14 cellular contexts compared by ENCODE assay signal in genomic region chr16:81912395-81912794, GRCh38.
DNase-seq lines count a peak whose midpoint lies in the region; ATAC-seq and TF ChIP-seq lines count a peak whose summit lies in the region.
"Had no signal": no experiment of that assay in that cellular context is flagged by ENCODE, and none has a peak within 500 bp of the region (broad histone marks: within the 10 kb centered on the region; RNA-seq: fewer than 3 reads in every experiment).

No MANE protein-coding gene starts in this region.

- H3K23ac ChIP-seq in H9 (ENCODE audit: insufficient read length, low read depth, low read length) = no peak overlapping the region

- no peaks in the 10 kb centered on the region for H3K79me2 ChIP-seq in GM23338 (replicated peaks; ENCODE audit: insufficient read depth)
- H3K79me2 ChIP-seq in H9 (ENCODE audit: insufficient read depth, low read length) = no peaks in the 10 kb centered on the region

- no peak overlapping the region for H3K27ac ChIP-seq in GM23338 (ENCODE audit: low read depth)
- no peak overlapping the region for H3K27ac ChIP-seq in H9 (ENCODE audit: insufficient read length, low read depth, low read length)
- H3K27ac ChIP-seq in endodermal cell (ENCODE audit: low read depth, low read length) = no peak overlapping the region
- no peak overlapping the region for H3K27ac ChIP-seq in aorta (ENCODE audit: low read depth in 1 of 2, low read length in 2 of 2)
- no peak overlapping the region for H3K27ac ChIP-seq in psoas muscle

- H3K27ac Mint-ChIP-seq in GM23338 = no peak overlapping the region
- peak overlapping the region in 2 of 3 experiments; percentile 24 to 76; a peak in 4 of 7 replicates for H3K27ac Mint-ChIP-seq in H9
- H3K27ac Mint-ChIP-seq in endodermal cell = peak overlapping the region; percentile 70
- H3K27ac Mint-ChIP-seq: CD4-positive, CD25-positive, alpha-beta regulatory T cell; CD8-positive, alpha-beta memory T cell had no signal

- no peak overlapping the region for H2BK20ac ChIP-seq in H9 (ENCODE audit: low read depth, low read length, poor library complexity, severe bottlenecking)

- no peaks in the 10 kb centered on the region for H3K9me2 ChIP-seq in GM23338 (ENCODE audit: insufficient read depth)

- H3K18ac ChIP-seq in H9 (ENCODE audit: insufficient read length, low read depth, low read length) = no peak overlapping the region

- H4K91ac ChIP-seq in H9 (ENCODE audit: insufficient read length, low read depth, low read length) = no peak overlapping the region

- H3K4me3 Mint-ChIP-seq in GM23338 (no peak overlapping the region), H9 (no peak overlapping the region), endodermal cell (no peak overlapping the region)
- H3K4me3 Mint-ChIP-seq: CD4-positive, CD25-positive, alpha-beta regulatory T cell; CD8-positive, alpha-beta memory T cell had no signal

- H3K14ac ChIP-seq in H9 (ENCODE audit: insufficient read depth, low read length) = no peak overlapping the region; the same call in 1 of the 2 replicates

- H3K4me1 Mint-ChIP-seq in GM23338 (peaks cover 3% of the 10 kb centered on the region; the same call in 2 of the 3 replicates), H9 (peaks cover 3 to 6% of the 10 kb centered on the region in 2 experiments; a peak in 3 of 4 replicates), endodermal cell (no peaks in the 10 kb centered on the region)
- H3K4me1 Mint-ChIP-seq: CD4-positive, CD25-positive, alpha-beta regulatory T cell; CD8-positive, alpha-beta memory T cell had no signal

- DNase-seq in GM23338 (ENCODE audit: low spot score) (no peak), H9 (no peak), endodermal cell (no peak), aorta (no peak), GM03348 (ENCODE audit: low spot score) (no peak), psoas muscle (no peak)
- DNase-seq: ACHN; BE2C; C1 segment of cervical spinal cord; Caco-2; CD4-positive, CD25-positive, alpha-beta regulatory T cell; CD8-positive, alpha-beta memory T cell; GOT3; H7 had no signal

- no peak overlapping the region for H2BK5ac ChIP-seq in H9 (ENCODE audit: insufficient read length, low read length)

- H2BK120ac ChIP-seq in H9 (ENCODE audit: low read depth, low read length, poor library complexity, severe bottlenecking) = no peak overlapping the region

- H2AFZ ChIP-seq in GM23338 (no peak overlapping the region), H9 (ENCODE audit: low read length) (no peak overlapping the region)

- H3K36me3 ChIP-seq in GM23338 (ENCODE audit: insufficient read depth) (no peaks in the 10 kb centered on the region), endodermal cell (ENCODE audit: control insufficient read depth, insufficient read depth, low read length) (no peaks in the 10 kb centered on the region), aorta (ENCODE audit: control insufficient read depth in 1 of 2, insufficient read depth in 2 of 2, low read length in 1 of 2) (no peaks in the 10 kb centered on the region), psoas muscle (ENCODE audit: insufficient read depth in 1 of 2, low read depth in 1 of 2) (no peaks in the 10 kb centered on the region)
- H3K36me3 ChIP-seq: BE2C had no signal

- no peaks in the 10 kb centered on the region for H3K9me3 ChIP-seq in H9 (ENCODE audit: control insufficient read depth, low read depth, low read length)
- no peaks in the 10 kb centered on the region for H3K9me3 ChIP-seq in endodermal cell (ENCODE audit: control insufficient read depth, low read length)
- H3K9me3 ChIP-seq in aorta (ENCODE audit: control insufficient read depth, low read length) = no peaks in the 10 kb centered on the region
- H3K9me3 ChIP-seq in psoas muscle = no peaks in the 10 kb centered on the region
- H3K9me3 ChIP-seq: BE2C, Caco-2 had no signal

- H4K8ac ChIP-seq in H9 (replicated peaks; ENCODE audit: insufficient read length, low read depth, low read length) = no peak overlapping the region

- H4K5ac ChIP-seq in H9 (ENCODE audit: insufficient read length, low read depth, low read length) = no peak overlapping the region

- no peak overlapping the region for H3K9ac ChIP-seq in H9 (ENCODE audit: extremely low read depth, insufficient read length, low read length)
- no peak overlapping the region for H3K9ac ChIP-seq in endodermal cell (ENCODE audit: extremely low read depth, low read length, poor library complexity, severe bottlenecking)

- no peaks in the 10 kb centered on the region for H3K27me3 ChIP-seq in GM23338 (ENCODE audit: insufficient read depth)
- H3K27me3 ChIP-seq in H9 (ENCODE audit: insufficient read depth, low read length) = no peaks in the 10 kb centered on the region
- no peaks in the 10 kb centered on the region for H3K27me3 ChIP-seq in endodermal cell (ENCODE audit: control insufficient read depth, insufficient read depth, low read length, poor library complexity, severe bottlenecking)
- H3K27me3 ChIP-seq in aorta (ENCODE audit: control insufficient read depth in 1 of 2, insufficient read depth in 2 of 2, low read length in 1 of 2) = no peaks in the 10 kb centered on the region
- no peaks in the 10 kb centered on the region for H3K27me3 ChIP-seq in psoas muscle (ENCODE audit: insufficient read depth in 3 of 3, low read length in 2 of 3)
- H3K27me3 ChIP-seq: BE2C had no signal

- intact Hi-C loops in aorta (cut with DNase I) (no loop called here), psoas muscle (cut with DNase I) (no loop called here)

- no peak overlapping the region for H2BK12ac ChIP-seq in H9 (ENCODE audit: insufficient read length, low read depth, low read length)

- H3K4me1 ChIP-seq in GM23338 (ENCODE audit: insufficient read depth) (no peaks in the 10 kb centered on the region), H9 (ENCODE audit: insufficient read depth, low read length) (no peaks in the 10 kb centered on the region), endodermal cell (ENCODE audit: control insufficient read depth, insufficient read depth, low read length) (no peaks in the 10 kb centered on the region), aorta (ENCODE audit: control insufficient read depth in 1 of 2, insufficient read depth in 2 of 2, low read length in 2 of 2) (no peaks in the 10 kb centered on the region), psoas muscle (no peaks in the 10 kb centered on the region)
- H3K4me1 ChIP-seq: BE2C, Caco-2 had no signal

- no peaks in the 10 kb centered on the region for H3F3A ChIP-seq in GM23338 (replicated peaks; ENCODE audit: low read depth)

- H3K4me3 ChIP-seq in GM23338 (no peak overlapping the region), endodermal cell (ENCODE audit: low read length) (no peak overlapping the region), aorta (ENCODE audit: low read length in 2 of 2) (no peak overlapping the region), psoas muscle (no peak overlapping the region)

- WGBS in H9 (ENCODE audit: extremely low coverage, insufficient read length, low lambda C conversion rate) = no CpG with 5 or more reads among the region's 14 CpGs
- 87 to 93% methylated on average over 11 to 14 of the region's 14 CpGs for WGBS in endodermal cell (ENCODE audit: insufficient coverage in 1 of 2, insufficient read length in 1 of 2), 2 experiments
- 89 to 90% methylated on average over 14 of the region's 14 CpGs for whole genome bisulfite sequencing in aorta, 2 donors
- 83 to 85% (median 83%) methylated on average over 14 of the region's 14 CpGs for whole genome bisulfite sequencing in psoas muscle, 3 donors

- no peak overlapping the region for H3T11ph ChIP-seq in H9 (ENCODE audit: low read length)

- no peaks in the 10 kb centered on the region for H3K79me1 ChIP-seq in H9 (ENCODE audit: insufficient read depth, low read depth, low read length, poor library complexity, severe bottlenecking)

- no peaks in the 10 kb centered on the region; the same call in 1 of the 2 replicates for H4K20me1 ChIP-seq in GM23338 (replicated peaks; ENCODE audit: insufficient read depth)
- H4K20me1 ChIP-seq in H9 (ENCODE audit: control insufficient read depth, insufficient read depth, insufficient read length) = no peaks in the 10 kb centered on the region

- H2AK5ac ChIP-seq in H9 (ENCODE audit: insufficient read length, low read length) = no peak overlapping the region

- H3K23me2 ChIP-seq in H9 (ENCODE audit: insufficient read length, low read depth, low read length, poor library complexity, severe bottlenecking) = no peaks in the 10 kb centered on the region

- no peak overlapping the region for H3K4me2 ChIP-seq in GM23338
- no peak overlapping the region for H3K4me2 ChIP-seq in H9 (ENCODE audit: insufficient read depth, insufficient read length, low read length)

- H3K36me3 Mint-ChIP-seq in GM23338 (ENCODE audit: low read depth) (no peaks in the 10 kb centered on the region; the same call in 2 of the 3 replicates), H9 (ENCODE audit: insufficient read depth in 1 of 3, low read depth in 3 of 3) (no peaks in the 10 kb centered on the region), endodermal cell (ENCODE audit: low read depth) (peaks cover 8% of the 10 kb centered on the region)
- H3K36me3 Mint-ChIP-seq: CD4-positive, CD25-positive, alpha-beta regulatory T cell had no signal

- TF ChIP-seq CTCF in GM23338 (conservative IDR thresholded peaks at IDR 0.05; ENCODE audit: low read depth in 2 of 2) (no peak), H9 (conservative IDR thresholded peaks at IDR 0.05) (no peak), endodermal cell (conservative IDR thresholded peaks at IDR 0.05) (no peak), psoas muscle (IDR thresholded peaks at IDR 0.05) (no peak)

- peak; percentile 66; the same call in 2 of the 3 replicates for ATAC-seq in GM23338
- peak; percentile 44 for ATAC-seq in aorta (ENCODE audit: low FRiP score)
- no peak for ATAC-seq in psoas muscle

- H3K9me3 Mint-ChIP-seq in GM23338 (no peaks in the 10 kb centered on the region), H9 (no peaks in the 10 kb centered on the region), endodermal cell (no peaks in the 10 kb centered on the region)
- H3K9me3 Mint-ChIP-seq: CD4-positive, CD25-positive, alpha-beta regulatory T cell; CD8-positive, alpha-beta memory T cell had no signal

- H3K56ac ChIP-seq in H9 (ENCODE audit: insufficient read length, low read depth, low read length) = no peak overlapping the region

- H3K27me3 Mint-ChIP-seq in GM23338 (ENCODE audit: insufficient read depth, low read depth, poor library complexity) = peaks cover 3% of the 10 kb centered on the region
- H3K27me3 Mint-ChIP-seq in H9 (ENCODE audit: low read depth) = no peaks in the 10 kb centered on the region
- no peaks in the 10 kb centered on the region for H3K27me3 Mint-ChIP-seq in endodermal cell (ENCODE audit: insufficient read depth)
- H3K27me3 Mint-ChIP-seq: CD4-positive, CD25-positive, alpha-beta regulatory T cell; CD8-positive, alpha-beta memory T cell had no signal

- H3K4ac ChIP-seq in H9 (ENCODE audit: low read depth, low read length) = no peak overlapping the region

- H2BK15ac ChIP-seq in H9 (ENCODE audit: low read depth, low read length) = no peak overlapping the region

TF ChIP-seq in GM23338, 12 proteins besides CTCF, POLR2A, EP300 and RAD21 (continues in another document):
- TF ChIP-seq ZNF331 (CRISPR knock-in tag; IDR thresholded peaks at IDR 0.05; ENCODE audit: low read depth) (no peak), POLR2AphosphoS5 (IDR thresholded peaks at IDR 0.05; ENCODE audit: low read depth) (no peak)

Comparison
In these comparisons a context has a peak if more than half of its experiments do, and no peak if none do; other contexts are left out.
1. ATAC-seq: peak in GM23338 (single experiment) and aorta (single experiment); none in psoas muscle (0 of 4).